ENCODE assay signal across 8 cellular contexts in genomic region chr6:31900917-31901414, GRCh38. TPM values are rescaled to one million over a fixed set of nuclear protein-coding genes. Genes with fewer than 3 reads are reported as not detected.
DNase-seq lines count a peak whose midpoint lies in the region; ATAC-seq and TF ChIP-seq lines count a peak whose summit lies in the region.

No MANE protein-coding gene starts in this region.

- DNase-seq in activated T-cell treated with anti-CD3 and anti-CD28 coated beads, Interleukin-2, amount 50 U/mL, for 4 hours, result no peak
- no peak for DNase-seq in activated T-cell treated with anti-CD3 and anti-CD28 coated beads, Interleukin-2, amount 50 U/mL, for 1 hour
- no peak for DNase-seq in astrocyte of the spinal cord (ENCODE audit: low read depth, low spot score)
- no peak for DNase-seq in thoracic aorta (ENCODE audit: low spot score)
- DNase-seq in activated naive CD4-positive, alpha-beta T cell treated with Interleukin-2 at 50 U/mL for 16 hours, result no peak

- H3K36me3 ChIP-seq in liver (ENCODE audit: control insufficient read depth in 4 of 4, insufficient read depth in 3 of 4, low read depth in 1 of 4, low read length in 3 of 4) (peaks cover 0 to under 1% (median 0%) of the 10 kb centered on the region in 4 donors), thoracic aorta (no peaks in the 10 kb centered on the region)

- H3K4me1 ChIP-seq in liver (ENCODE audit: control insufficient read depth in 4 of 4, insufficient read depth in 4 of 4, low read length in 3 of 4), result peaks cover 10 to 45% (median 29%) of the 10 kb centered on the region in 4 donors
- peaks cover 15 to 39% of the 10 kb centered on the region in 2 donors for H3K4me1 ChIP-seq in thoracic aorta (ENCODE audit: control insufficient read depth in 1 of 2, low read depth in 2 of 2)

- ATAC-seq in activated T-cell treated with anti-CD3 and anti-CD28 coated beads, Interleukin-2, amount 50 U/mL, for 4 hours, result no peak
- ATAC-seq in thoracic aorta (ENCODE audit: insufficient number of reproducible peaks, low FRiP score, low read depth), result no peak
- no peak for ATAC-seq in GM21619 (IDR thresholded peaks at IDR 0.05; ENCODE audit: unreplicated experiment)
- no peak for ATAC-seq in HG02840 (IDR thresholded peaks at IDR 0.05; ENCODE audit: low FRiP score, unreplicated experiment)

- peaks cover 32% of the 10 kb centered on the region for H3K4me1 Mint-ChIP-seq in activated T-cell treated with anti-CD3 and anti-CD28 coated beads, Interleukin-2, amount 50 U/mL, for 4 hours (ENCODE audit: low read depth)

- no peaks in the 10 kb centered on the region for H3K27me3 Mint-ChIP-seq in activated T-cell treated with anti-CD3 and anti-CD28 coated beads, Interleukin-2, amount 50 U/mL, for 4 hours (ENCODE audit: low read depth)

- H3K27ac ChIP-seq in liver (ENCODE audit: low read depth in 1 of 2, low read length in 2 of 2) (peak overlapping the region; percentile 81 to 90), thoracic aorta (peak overlapping the region in 1 of 2 donors; percentile 81)

- H3K4me3 Mint-ChIP-seq in activated T-cell treated with anti-CD3 and anti-CD28 coated beads, Interleukin-2, amount 50 U/mL, for 4 hours, result peak overlapping the region; percentile 56

- H3K27me3 ChIP-seq in liver (ENCODE audit: control insufficient read depth in 4 of 4, insufficient read depth in 4 of 4, low read length in 3 of 4) (no peaks in the 10 kb centered on the region), thoracic aorta (replicated peaks; ENCODE audit: insufficient read depth) (no peaks in the 10 kb centered on the region)

- no peak overlapping the region for H3K9ac ChIP-seq in liver (ENCODE audit: low read depth in 1 of 2, low read length in 2 of 2)

- H3K9me3 Mint-ChIP-seq in activated T-cell treated with anti-CD3 and anti-CD28 coated beads, Interleukin-2, amount 50 U/mL, for 4 hours, result no peaks in the 10 kb centered on the region

- H3K4me3 ChIP-seq in astrocyte of the spinal cord (ENCODE audit: low read depth, low read length), result peak overlapping the region; percentile 55
- peak overlapping the region in 1 of 3 donors; percentile 77 for H3K4me3 ChIP-seq in liver (ENCODE audit: low read depth in 1 of 3, low read length in 3 of 3)
- peak overlapping the region; percentile 85 for H3K4me3 ChIP-seq in thoracic aorta

- 34% methylated on average over 29 of the region's 29 CpGs for WGBS in liver

- no peaks in the 10 kb centered on the region for H3K36me3 Mint-ChIP-seq in activated T-cell treated with anti-CD3 and anti-CD28 coated beads, Interleukin-2, amount 50 U/mL, for 4 hours (ENCODE audit: insufficient read depth)

- TF ChIP-seq RAD21 in liver (IDR thresholded peaks at IDR 0.05), result no peak

- no peak for TF ChIP-seq CTCF in astrocyte of the spinal cord (IDR thresholded peaks at IDR 0.05; ENCODE audit: low read depth, low read length)
- no peak for TF ChIP-seq CTCF in liver (IDR thresholded peaks at IDR 0.05; ENCODE audit: low read depth, low read length, missing input control)
- no peak for TF ChIP-seq CTCF in thoracic aorta (IDR thresholded peaks at IDR 0.05)

- in situ Hi-C loops in astrocyte of the spinal cord (cut with HindIII; ENCODE audit: low sequenced_read_pairs), result no loop called here

- H3K9me3 ChIP-seq in liver (ENCODE audit: control insufficient read depth in 4 of 4, low read length in 3 of 4) (no peaks in the 10 kb centered on the region), thoracic aorta (no peaks in the 10 kb centered on the region)

TF ChIP-seq in liver, 16 proteins besides CTCF, POLR2A, EP300 and RAD21:
- TF ChIP-seq, protein P1, sequence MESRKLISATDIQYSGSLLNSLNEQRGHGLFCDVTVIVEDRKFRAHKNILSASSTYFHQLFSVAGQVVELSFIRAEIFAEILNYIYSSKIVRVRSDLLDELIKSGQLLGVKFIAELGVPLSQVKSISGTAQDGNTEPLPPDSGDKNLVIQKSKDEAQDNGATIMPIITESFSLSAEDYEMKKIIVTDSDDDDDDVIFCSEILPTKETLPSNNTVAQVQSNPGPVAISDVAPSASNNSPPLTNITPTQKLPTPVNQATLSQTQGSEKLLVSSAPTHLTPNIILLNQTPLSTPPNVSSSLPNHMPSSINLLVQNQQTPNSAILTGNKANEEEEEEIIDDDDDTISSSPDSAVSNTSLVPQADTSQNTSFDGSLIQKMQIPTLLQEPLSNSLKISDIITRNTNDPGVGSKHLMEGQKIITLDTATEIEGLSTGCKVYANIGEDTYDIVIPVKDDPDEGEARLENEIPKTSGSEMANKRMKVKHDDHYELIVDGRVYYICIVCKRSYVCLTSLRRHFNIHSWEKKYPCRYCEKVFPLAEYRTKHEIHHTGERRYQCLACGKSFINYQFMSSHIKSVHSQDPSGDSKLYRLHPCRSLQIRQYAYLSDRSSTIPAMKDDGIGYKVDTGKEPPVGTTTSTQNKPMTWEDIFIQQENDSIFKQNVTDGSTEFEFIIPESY (IDR thresholded peaks at IDR 0.05), result no peak
- no peak for TF ChIP-seq YY1 (IDR thresholded peaks at IDR 0.05)
- TF ChIP-seq SP1 (IDR thresholded peaks at IDR 0.05), result no peak
- TF ChIP-seq GABPA (IDR thresholded peaks at IDR 0.05 in 1 of 2, conservative IDR thresholded peaks at IDR 0.05 in 1 of 2), result no peak

RNA-seq across cellular contexts. Expression of gene ZBTB12, which starts 0.9 kb away (rescaled TPM):
- 1 to 10 TPM; 3.5 to 6.1 (median 5.4) TPM for total RNA-seq in activated T-cell treated with anti-CD3 and anti-CD28 coated beads, Interleukin-2, amount 50 U/mL, for 4 hours
- 1 to 10 TPM in 1 of 2 donors, under 1 TPM in 1; 0.25 to 2.3 TPM for total RNA-seq in liver
- under 1 TPM in 1 of 2 donors, not detected in 1; 0.83 TPM for polyA plus RNA-seq in liver
- 1 to 10 TPM in 1 of 2 donors, not detected in 1; 1.6 TPM for total RNA-seq in thoracic aorta

RNA-seq across cellular contexts. Expression of gene EHMT2, which starts 3.5 kb away (rescaled TPM):
- total RNA-seq in activated T-cell treated with anti-CD3 and anti-CD28 coated beads, Interleukin-2, amount 50 U/mL, for 4 hours, result 10 to 100 TPM; 52.8 to 70.9 (median 67.8) TPM
- total RNA-seq in liver (10 to 100 TPM; 10.7 to 21.4 TPM), thoracic aorta (10 to 100 TPM; 19.5 to 33.2 TPM)
- polyA plus RNA-seq in liver, result 10 to 100 TPM in 1 of 2 donors, 1 to 10 TPM in 1; 7.9 to 10.5 TPM

RNA-seq across cellular contexts. Expression of gene SLC44A4, which starts 22.2 kb away (rescaled TPM):
- under 1 TPM; 0.13 to 0.60 (median 0.20) TPM for total RNA-seq in activated T-cell treated with anti-CD3 and anti-CD28 coated beads, Interleukin-2, amount 50 U/mL, for 4 hours
- total RNA-seq in liver (1 to 10 TPM in 1 of 2 donors, under 1 TPM in 1; 0.17 to 2.4 TPM), thoracic aorta (1 to 10 TPM in 1 of 2 donors, not detected in 1; 5.8 TPM)
- under 1 TPM in 1 of 2 donors, not detected in 1; 0.13 TPM for polyA plus RNA-seq in liver

RNA-seq across cellular contexts. Expression of gene C2, which starts 26.6 kb away (rescaled TPM):
- total RNA-seq in activated T-cell treated with anti-CD3 and anti-CD28 coated beads, Interleukin-2, amount 50 U/mL, for 4 hours, result 1 to 10 TPM in 1 of 3 donors, under 1 TPM in 2; 0.56 to 1.0 (median 0.95) TPM
- total RNA-seq in liver (100 to 1,000 TPM; 212 to 354 TPM), thoracic aorta (10 to 100 TPM; 13.8 to 40.2 TPM)
- 100 to 1,000 TPM; 441 to 522 TPM for polyA plus RNA-seq in liver

RNA-seq across cellular contexts. Expression of gene NEU1, which starts 38.3 kb away (rescaled TPM):
- total RNA-seq in activated T-cell treated with anti-CD3 and anti-CD28 coated beads, Interleukin-2, amount 50 U/mL, for 4 hours, result 10 to 100 TPM; 25.6 to 26.7 (median 26.0) TPM
- total RNA-seq in liver, result 10 to 100 TPM; 34.4 to 42.4 TPM
- 10 to 100 TPM; 27.6 to 35.1 TPM for polyA plus RNA-seq in liver
- total RNA-seq in thoracic aorta, result 10 to 100 TPM; 26.0 to 35.2 TPM
